In genomic region chr17:17151962-17152361, GRCh38 we compare ENCODE assay signal across 8 cellular contexts. TPM values are rescaled to one million over a fixed set of nuclear protein-coding genes. Genes with fewer than 3 reads are reported as not detected.
DNase-seq lines count a peak whose midpoint lies in the region; ATAC-seq, FAIRE-seq and TF ChIP-seq lines count a peak whose summit lies in the region.

No MANE protein-coding gene starts in this region.

- peaks cover 7 to 36% (median 27%) of the 10 kb centered on the region in 4 donors for H3K4me1 ChIP-seq in liver (ENCODE audit: control insufficient read depth in 4 of 4, insufficient read depth in 4 of 4, low read length in 3 of 4)
- H3K4me1 ChIP-seq in HepG2 (ENCODE audit: insufficient read depth, low read length): 0 out of 2 replicates have a peak, but pooled peaks cover 5% of the 10 kb centered on the region
- H3K4me1 ChIP-seq in adrenal gland (replicated peaks in 1 of 2): peaks cover 14 to 17% of the 10 kb centered on the region in 2 donors
- H3K4me1 ChIP-seq in right cardiac atrium (ENCODE audit: control insufficient read depth, insufficient read depth, low read length): peaks cover 17% of the 10 kb centered on the region
- H3K4me1 ChIP-seq in endodermal cell (ENCODE audit: control insufficient read depth, insufficient read depth, low read length): no peaks in the 10 kb centered on the region

- no peak overlapping the region for H3K27ac Mint-ChIP-seq in endodermal cell

- POLR2A ChIA-PET in HepG2 (lab: Yijun Ruan, JAX): no interaction called here

- peak overlapping the region; percentile 35 to 57 for H3K27ac ChIP-seq in liver (ENCODE audit: low read depth in 1 of 2, low read length in 2 of 2)
- H3K27ac ChIP-seq in HepG2 (ENCODE audit: extremely low read length, insufficient read depth, low read length): no peak overlapping the region
- H3K27ac ChIP-seq in adrenal gland: peak overlapping the region in 4 of 5 donors; percentile 32 to 62 (median 51)
- H3K27ac ChIP-seq in right cardiac atrium (ENCODE audit: low read length): peak overlapping the region; percentile 86
- H3K27ac ChIP-seq in endodermal cell (ENCODE audit: low read depth, low read length): no peak overlapping the region

- no peak overlapping the region for H3K4me3 Mint-ChIP-seq in endodermal cell

- TF ChIP-seq CTCF in liver (IDR thresholded peaks at IDR 0.05; ENCODE audit: low read depth, low read length, missing input control): no peak
- TF ChIP-seq CTCF in HepG2 (CRISPR knock-in tag; IDR thresholded peaks at IDR 0.05): no peak
- no peak for TF ChIP-seq CTCF in adrenal gland (IDR thresholded peaks at IDR 0.05)
- no peak for TF ChIP-seq CTCF in endodermal cell (conservative IDR thresholded peaks at IDR 0.05)

- TF ChIP-seq POLR2A in HepG2 (IDR thresholded peaks at IDR 0.05; ENCODE audit: insufficient read depth in 1 of 2, low read depth in 2 of 2, low read length in 2 of 2): no peak
- no peak for TF ChIP-seq POLR2A in adrenal gland (IDR thresholded peaks at IDR 0.05)

- TF ChIP-seq RAD21 in liver (IDR thresholded peaks at IDR 0.05) (peak; percentile 58 to 64), HepG2 (CRISPR knock-in tag; IDR thresholded peaks at IDR 0.05) (no peak)

- no TSS peak for BruUV-seq in HepG2 (replicated peaks; lab: Mats Ljungman, UMichigan)

- H3K27me3 Mint-ChIP-seq in endodermal cell (ENCODE audit: insufficient read depth): no peaks in the 10 kb centered on the region

- in situ Hi-C loops in HepG2 (cut with HindIII; ENCODE audit: extremely low pct_ligation_motif_present, low pct_unique_long_range_greater_than_20kb): no loop called here

- no peak for DNase-seq in HepG2 (ENCODE audit: low spot score)
- peak; percentile 91 to 99 (median 97) for DNase-seq in adrenal gland
- peak; percentile 94 to 96 (median 95) for DNase-seq in right cardiac atrium
- peak; percentile 57 for DNase-seq in smooth muscle cell of the brain vasculature (ENCODE audit: low read depth, low spot score)
- no peak for DNase-seq in endodermal cell
- DNase-seq in NCI-H524 (lab: John Stamatoyannopoulos, UW): no peak
- DNase-seq in NCI-H774 (lab: John Stamatoyannopoulos, UW): no peak

- H3K27me3 ChIP-seq in liver (ENCODE audit: control insufficient read depth in 4 of 4, insufficient read depth in 4 of 4, low read length in 3 of 4) (no peaks in the 10 kb centered on the region), HepG2 (ENCODE audit: control insufficient read depth in 1 of 2, insufficient read depth in 2 of 2, low read length in 2 of 2) (no peaks in the 10 kb centered on the region), adrenal gland (no peaks in the 10 kb centered on the region), right cardiac atrium (ENCODE audit: control insufficient read depth, insufficient read depth) (no peaks in the 10 kb centered on the region), endodermal cell (ENCODE audit: control insufficient read depth, insufficient read depth, low read length, poor library complexity, severe bottlenecking) (no peaks in the 10 kb centered on the region)

- CTCF ChIA-PET in HepG2 (lab: Yijun Ruan, JAX; ENCODE audit: low intra/inter-chr PET ratio, low total read pairs): no interaction called here

- no peak overlapping the region for H2AFZ ChIP-seq in HepG2 (ENCODE audit: low read length)

- no peaks in the 10 kb centered on the region for H3K79me2 ChIP-seq in HepG2 (ENCODE audit: insufficient read depth, low read length)

- 46% methylated on average over 8 of the region's 8 CpGs for WGBS in liver
- 100% methylated on average over 3 of the region's 8 CpGs for WGBS in HepG2 (ENCODE audit: low lambda C conversion rate)
- 11 to 52% (median 36%) methylated on average over 2 to 8 of the region's 8 CpGs for WGBS in adrenal gland, 4 donors
- whole genome bisulfite sequencing in right cardiac atrium: 32% methylated on average over 8 of the region's 8 CpGs
- WGBS in endodermal cell (ENCODE audit: insufficient coverage in 1 of 2, insufficient read length in 1 of 2), 2 experiments: 88 to 90% methylated on average over 6 to 8 of the region's 8 CpGs

- no peaks in the 10 kb centered on the region for H4K20me1 ChIP-seq in HepG2 (ENCODE audit: insufficient read depth, low read length)

- H3K9me3 ChIP-seq in liver (ENCODE audit: control insufficient read depth in 4 of 4, low read length in 3 of 4) (no peaks in the 10 kb centered on the region), HepG2 (ENCODE audit: low read length) (no peaks in the 10 kb centered on the region), adrenal gland (replicated peaks in 1 of 3) (no peaks in the 10 kb centered on the region), right cardiac atrium (ENCODE audit: control insufficient read depth, low read length) (no peaks in the 10 kb centered on the region), endodermal cell (ENCODE audit: control insufficient read depth, low read length) (no peaks in the 10 kb centered on the region)

- FAIRE-seq in HepG2 (lab: Jason Lieb, UNC): no peak

- H3K36me3 ChIP-seq in liver (ENCODE audit: control insufficient read depth in 4 of 4, insufficient read depth in 3 of 4, low read depth in 1 of 4, low read length in 3 of 4) (peaks cover 10 to 46% (median 18%) of the 10 kb centered on the region in 4 donors), HepG2 (replicated peaks in 1 of 2; ENCODE audit: control insufficient read depth in 1 of 2, insufficient read depth in 2 of 2, low read length in 2 of 2) (peaks cover 19 to 64% of the 10 kb centered on the region in 2 experiments), adrenal gland (replicated peaks in 1 of 2) (peaks cover 0 to 70% of the 10 kb centered on the region in 2 donors), endodermal cell (ENCODE audit: control insufficient read depth, insufficient read depth, low read length) (peaks cover 47% of the 10 kb centered on the region)

- no peak for TF ChIP-seq EP300 in HepG2 (IDR thresholded peaks at IDR 0.05; ENCODE audit: low read depth in 2 of 2, low read length in 2 of 2)
- no peak for TF ChIP-seq EP300 in HepG2 (CRISPR knock-in tag; IDR thresholded peaks at IDR 0.05; ENCODE audit: borderline replicate concordance)

- H3K4me3 ChIP-seq in liver (ENCODE audit: low read depth in 1 of 3, low read length in 3 of 3) (no peak overlapping the region), HepG2 (replicated peaks in 1 of 3; ENCODE audit: insufficient read depth in 1 of 3, low read depth in 2 of 3, low read length in 3 of 3) (no peak overlapping the region), adrenal gland (no peak overlapping the region), right cardiac atrium (ENCODE audit: low read length) (no peak overlapping the region), endodermal cell (ENCODE audit: low read length) (no peak overlapping the region)

- no peak overlapping the region for H3K4me2 ChIP-seq in HepG2 (ENCODE audit: low read depth, low read length)

- H3K4me1 Mint-ChIP-seq in endodermal cell: no peaks in the 10 kb centered on the region

- H3K36me3 Mint-ChIP-seq in endodermal cell (ENCODE audit: low read depth): peaks cover 74% of the 10 kb centered on the region

- ATAC-seq in HepG2: no peak
- peak; percentile 94 for ATAC-seq in right cardiac atrium

- H3K9ac ChIP-seq in liver (ENCODE audit: low read depth in 1 of 2, low read length in 2 of 2) (no peak overlapping the region), HepG2 (ENCODE audit: insufficient read depth, low read depth, low read length) (no peak overlapping the region), endodermal cell (ENCODE audit: extremely low read depth, low read length, poor library complexity, severe bottlenecking) (no peak overlapping the region)

- H3K9me3 Mint-ChIP-seq in endodermal cell: no peaks in the 10 kb centered on the region

- intact Hi-C loops in HepG2 (cut with micrococcal nuclease; ENCODE audit: unreplicated experiment) (no loop called here), adrenal gland (cut with DNase I) (loop anchor here in 1 of 2 donors (10.0 kb wide), 1 partner anchor 147 kb away; no protein-coding TSS in a partner anchor), right cardiac atrium (cut with DNase I) (no loop called here)

TF ChIP-seq in HepG2, 621 proteins besides CTCF, POLR2A, EP300 and RAD21 (continues in another document):
- TF ChIP-seq MBNL3 (CRISPR knock-in tag; conservative IDR thresholded peaks at IDR 0.05): no peak
- no peak for TF ChIP-seq KLF11 (CRISPR knock-in tag; IDR thresholded peaks at IDR 0.05)
- TF ChIP-seq MXI1 (IDR thresholded peaks at IDR 0.05; ENCODE audit: borderline replicate concordance, low read depth, low read length): no peak

RNA-seq across cellular contexts. Expression of gene PLD6, which starts 54.2 kb away (rescaled TPM):
- total RNA-seq in liver (1 to 10 TPM; 1.7 to 2.3 TPM), HepG2 (2016; rRNA removed; fragmentation: Illumina TruSeq; extraction: Trizol) (6.4 and 11.4 TPM in 2 replicates), adrenal gland (10 to 100 TPM in 1 of 8 donors, 1 to 10 TPM in 7; 1.9 to 14.2 (median 3.7) TPM), right cardiac atrium (1 to 10 TPM; 3.8 to 5.4 (median 4.0) TPM), endodermal cell (1 to 10 TPM in 1 of 2 donors, under 1 TPM in 1; 0.42 to 1.5 TPM)
- polyA plus RNA-seq in liver (1 to 10 TPM; 1.2 to 1.3 TPM), HepG2 (2011; rRNA removed) (4.8 and 5.2 TPM in 2 replicates), adrenal gland (1 to 10 TPM; 3.1 to 5.1 (median 3.1) TPM), right cardiac atrium (2.9 TPM)
- 3.0 and 3.5 TPM in 2 replicates for total RNA-seq in HepG2 (2016; cell fraction: cytosol; rRNA removed; fragmentation: Illumina TruSeq; extraction: Trizol; ENCODE audit: low read depth)
- 5.8 and 11.8 TPM in 2 replicates for total RNA-seq in HepG2 (2016; cell fraction: insoluble cytoplasmic fraction; rRNA removed; fragmentation: Illumina TruSeq; extraction: Trizol)
- total RNA-seq in HepG2 (2016; cell fraction: membrane; rRNA removed; fragmentation: Illumina TruSeq; extraction: Trizol): 9.3 and 9.7 TPM in 2 replicates
- total RNA-seq in HepG2 (2016; cell fraction: nucleus; rRNA removed; fragmentation: Illumina TruSeq; extraction: Trizol): 10.6 and 11.8 TPM in 2 replicates
- polyA plus RNA-seq in HepG2 (2011; cell fraction: cytosol; rRNA removed): 4.0 and 4.1 TPM in 2 replicates
- polyA plus RNA-seq in HepG2 (2011; cell fraction: nucleus; rRNA removed): 3.9 and 4.4 TPM in 2 replicates
- 4.5 and 5.6 TPM in 2 replicates for polyA plus RNA-seq in HepG2 (2012)
- polyA plus RNA-seq in HepG2 (2016; cell fraction: cytosol; fragmentation: Illumina TruSeq; extraction: Trizol; ENCODE audit: low read depth): 1.8 and 2.0 TPM in 2 replicates
- polyA plus RNA-seq in HepG2 (2016; cell fraction: insoluble cytoplasmic fraction; fragmentation: Illumina TruSeq; extraction: Trizol; ENCODE audit: low read depth): 5.1 and 5.4 TPM in 2 replicates
- 3.9 and 4.0 TPM in 2 replicates for polyA plus RNA-seq in HepG2 (2016; cell fraction: membrane; fragmentation: Illumina TruSeq; extraction: Trizol; ENCODE audit: low read depth)
- 17.5 and 18.2 TPM in 2 replicates for polyA plus RNA-seq in HepG2 (2016; cell fraction: nucleus; fragmentation: Illumina TruSeq; extraction: Trizol; ENCODE audit: insufficient read depth, low read depth)
- 7.8 TPM in 2 replicates for polyA minus RNA-seq in HepG2 (2011; rRNA and poly(A)+ RNA removed; ENCODE audit: low replicate concordance)
- polyA minus RNA-seq in HepG2 (2011; cell fraction: cytosol; rRNA and poly(A)+ RNA removed): 3.1 and 3.6 TPM in 2 replicates
- 4.5 and 6.3 TPM in 2 replicates for polyA minus RNA-seq in HepG2 (2011; cell fraction: nucleus; rRNA and poly(A)+ RNA removed)
- polyA plus RNA-seq in endodermal cell (2013, experiment 1 of 2): 1.6 TPM
- 1.5 TPM for polyA plus RNA-seq in endodermal cell (2013, experiment 2 of 2)

Comparison
In these comparisons a context has a peak if more than half of its experiments do, and no peak if none do; other contexts are left out.
1. H3K27ac ChIP-seq: peak in liver (2 of 2), adrenal gland (4 of 5) and right cardiac atrium (single experiment); none in HepG2 (single experiment) and endodermal cell (single experiment).
2. DNase-seq: peak in adrenal gland (7 of 7), right cardiac atrium (3 of 3) and smooth muscle cell of the brain vasculature (single experiment); none in HepG2 (single experiment), endodermal cell (single experiment), NCI-H524 (0 of 2) and NCI-H774 (single experiment).